22 cellular contexts compared by ENCODE assay signal in genomic region chr12:14931359-14931758, GRCh38. TPM values are rescaled to one million over a fixed set of nuclear protein-coding genes. Genes with fewer than 3 reads are reported as not detected.
"Had no signal": no experiment of that assay in that cellular context is flagged by ENCODE, and none has a peak within 500 bp of the region (broad histone marks: within the 10 kb centered on the region; RNA-seq: fewer than 3 reads in every experiment).

No MANE protein-coding gene starts in this region.

- H3K27me3 ChIP-seq: foreskin keratinocyte, ovary, stomach, vagina had no signal

- H3K4me3 ChIP-seq: coronary artery, left ventricle myocardium inferior, ovary, stomach, vagina had no signal

- ATAC-seq: activated T-helper 17 cell treated with anti-CD3 and anti-CD28 coated beads, Interleukin-2, amount 50 U/mL, for 72 hours had no signal

- H3K36me3 ChIP-seq: left ventricle myocardium inferior, ovary, stomach, vagina had no signal

- H3K9me3 ChIP-seq: left ventricle myocardium inferior, ovary, stomach, vagina had no signal

- H3K27ac ChIP-seq: coronary artery, foreskin keratinocyte, left ventricle myocardium inferior, ovary, stomach, vagina had no signal

- DNase-seq: activated CD4-positive, alpha-beta T cell treated with anti-CD3 and anti-CD28 coated beads, Interleukin-2, amount 50 U/mL, for 1 hour; activated CD4-positive, CD25-positive, alpha-beta regulatory T cell; activated naive CD4-positive, alpha-beta T cell treated with anti-CD3 and anti-CD28 coated beads for 36 hours; activated T-cell treated with anti-CD3 and anti-CD28 coated beads for 4 hours; caudate nucleus; effector memory CD4-positive, alpha-beta T cell; islet precursor cell; left ventricle myocardium inferior; ovary; stimulated activated CD4-positive, alpha-beta T cell treated with anti-CD3 and anti-CD28 coated beads, Interleukin-4, amount 100 ng/mL, for 4 hours; stomach; T-helper 2 cell had no signal

RNA-seq across cellular contexts. Expression of gene ERP27, which starts 7.0 kb away (rescaled TPM):
- total RNA-seq: skeletal muscle tissue had no signal
- polyA plus RNA-seq: neural cell had no signal

RNA-seq across cellular contexts. Expression of gene PDE6H, which starts 41.5 kb away (rescaled TPM):
- total RNA-seq: activated CD8-positive, alpha-beta memory T cell treated with anti-CD3 and anti-CD28 coated beads for 36 hours; activated naive CD4-positive, alpha-beta T cell treated with anti-CD3 and anti-CD28 coated beads for 36 hours; activated T-helper 17 cell treated with anti-CD3 and anti-CD28 coated beads, Interleukin-2, amount 50 U/mL, for 72 hours; epithelial cell of proximal tubule; foreskin keratinocyte; left ventricle myocardium inferior; ovary; renal cortical epithelial cell; skeletal muscle tissue; stomach; vagina had no signal
- polyA plus RNA-seq: foreskin keratinocyte, neural cell, ovary, stomach, thymus had no signal

RNA-seq across cellular contexts. Expression of gene MGP, which starts 45.7 kb away (rescaled TPM):
- total RNA-seq: activated CD8-positive, alpha-beta memory T cell treated with anti-CD3 and anti-CD28 coated beads for 36 hours; activated naive CD4-positive, alpha-beta T cell treated with anti-CD3 and anti-CD28 coated beads for 36 hours; foreskin keratinocyte had no signal
- polyA plus RNA-seq: foreskin keratinocyte had no signal
